1 cellular context compared by ENCODE assay signal in genomic region chr17:78138204-78139060, GRCh38.
TF ChIP-seq lines count a peak whose summit lies in the region.

No MANE protein-coding gene starts in this region.

TF ChIP-seq in HepG2, 621 proteins besides CTCF, POLR2A, EP300 and RAD21 (continues in another document):
- TF ChIP-seq ZNF136 (CRISPR knock-in tag; IDR thresholded peaks at IDR 0.05; ENCODE audit: low read depth) (no peak), TIGD3 (CRISPR knock-in tag; IDR thresholded peaks at IDR 0.05; ENCODE audit: borderline replicate concordance) (no peak), PLRG1 (conservative IDR thresholded peaks at IDR 0.05) (no peak), ATF1 (CRISPR knock-in tag; IDR thresholded peaks at IDR 0.05) (no peak), ZBTB7A (CRISPR knock-in tag; IDR thresholded peaks at IDR 0.05) (0 out of 2 replicates have a peak, but pooled peaks have one; percentile 27), FOXC1 (CRISPR knock-in tag; IDR thresholded peaks at IDR 0.05; ENCODE audit: borderline replicate concordance) (no peak), ZBTB14 (CRISPR knock-in tag; IDR thresholded peaks at IDR 0.05) (0 out of 2 replicates have a peak, but pooled peaks have one; percentile 22), ZNF567 (CRISPR knock-in tag; IDR thresholded peaks at IDR 0.05; ENCODE audit: borderline replicate concordance) (no peak), PCBP1 (IDR thresholded peaks at IDR 0.05; ENCODE audit: borderline replicate concordance, low read depth, low read length) (peak; percentile 21; the same call in 1 of the 2 replicates), HMG20A (CRISPR knock-in tag; IDR thresholded peaks at IDR 0.05; ENCODE audit: borderline replicate concordance) (no peak), AGO1 (IDR thresholded peaks at IDR 0.05; ENCODE audit: low read depth, low read length, poor library complexity, severe bottlenecking) (no peak), ZNF407 (CRISPR knock-in tag; IDR thresholded peaks at IDR 0.05; ENCODE audit: not compliant biosample characterization) (no peak), MTF1 (CRISPR knock-in tag; IDR thresholded peaks at IDR 0.05) (no peak), NR2F6 (IDR thresholded peaks at IDR 0.05) (no peak), NR2F6 (CRISPR knock-in tag; IDR thresholded peaks at IDR 0.05) (no peak), ATF5 (CRISPR knock-in tag; IDR thresholded peaks at IDR 0.05; ENCODE audit: low read depth) (no peak), MEIS2 (CRISPR knock-in tag; IDR thresholded peaks at IDR 0.05) (no peak), SUZ12 (IDR thresholded peaks at IDR 0.05; ENCODE audit: low read depth, low read length) (no peak), SRSF9 (IDR thresholded peaks at IDR 0.05; ENCODE audit: borderline replicate concordance, insufficient read depth, low read depth, low read length, poor library complexity, severe bottlenecking) (no peak), ZNF792 (CRISPR knock-in tag; IDR thresholded peaks at IDR 0.05) (0 out of 2 replicates have a peak, but pooled peaks have one; percentile 12), ZNF850 (CRISPR knock-in tag; conservative IDR thresholded peaks at IDR 0.05) (no peak), ZNF180 (CRISPR knock-in tag; IDR thresholded peaks at IDR 0.05; ENCODE audit: borderline replicate concordance, low read depth) (no peak), ZBTB37 (CRISPR knock-in tag; IDR thresholded peaks at IDR 0.05) (no peak), HNRNPL (IDR thresholded peaks at IDR 0.05; ENCODE audit: low read depth, low read length) (0 out of 2 replicates have a peak, but pooled peaks have one; percentile 18), BRD4 (CRISPR knock-in tag; IDR thresholded peaks at IDR 0.05) (0 out of 2 replicates have a peak, but pooled peaks have one; percentile 23), ZNF619 (CRISPR knock-in tag; IDR thresholded peaks at IDR 0.05) (0 out of 2 replicates have a peak, but pooled peaks have one; percentile 1), ZNF367 (CRISPR knock-in tag; IDR thresholded peaks at IDR 0.05; ENCODE audit: borderline replicate concordance) (no peak; the same call in 1 of the 2 replicates), MED13 (CRISPR knock-in tag; IDR thresholded peaks at IDR 0.05) (no peak; the same call in 1 of the 2 replicates), FUBP1 (CRISPR knock-in tag; IDR thresholded peaks at IDR 0.05; ENCODE audit: borderline replicate concordance) (no peak), ZC3H13 (CRISPR knock-in tag; IDR thresholded peaks at IDR 0.05) (0 out of 2 replicates have a peak, but pooled peaks have one; percentile 9), ZNF713 (CRISPR knock-in tag; IDR thresholded peaks at IDR 0.05) (0 out of 2 replicates have a peak, but pooled peaks have one; percentile 24), NR2F1 (CRISPR knock-in tag; IDR thresholded peaks at IDR 0.05) (no peak), ZNF350 (CRISPR knock-in tag; IDR thresholded peaks at IDR 0.05; ENCODE audit: borderline replicate concordance, low read depth) (0 out of 2 replicates have a peak, but pooled peaks have one; percentile 35), ZNF720 (CRISPR knock-in tag; IDR thresholded peaks at IDR 0.05) (0 out of 2 replicates have a peak, but pooled peaks have one; percentile 6), ZNF10 (CRISPR knock-in tag; IDR thresholded peaks at IDR 0.05; ENCODE audit: borderline replicate concordance, low read depth) (no peak), NR2F2 (IDR thresholded peaks at IDR 0.05; ENCODE audit: borderline replicate concordance, low read depth) (no peak), SRY (CRISPR knock-in tag; IDR thresholded peaks at IDR 0.05) (0 out of 2 replicates have a peak, but pooled peaks have one; percentile 5), SALL2 (CRISPR knock-in tag; IDR thresholded peaks at IDR 0.05) (0 out of 2 replicates have a peak, but pooled peaks have one; percentile 50), ZBTB42 (CRISPR knock-in tag; IDR thresholded peaks at IDR 0.05) (0 out of 2 replicates have a peak, but pooled peaks have one; percentile 45), HOMEZ (CRISPR knock-in tag; IDR thresholded peaks at IDR 0.05; ENCODE audit: low read depth) (no peak), EHMT2 (IDR thresholded peaks at IDR 0.05; ENCODE audit: borderline replicate concordance, low read depth, low read length) (no peak), ELK4 (CRISPR knock-in tag; IDR thresholded peaks at IDR 0.05; ENCODE audit: borderline replicate concordance) (no peak), EED (CRISPR knock-in tag; IDR thresholded peaks at IDR 0.05) (no peak), ZFP62 (CRISPR knock-in tag; IDR thresholded peaks at IDR 0.05) (no peak), POLR2AphosphoS5 (IDR thresholded peaks at IDR 0.05; ENCODE audit: low read depth, low read length) (no peak), MAX (IDR thresholded peaks at IDR 0.05) (no peak), ZNF34 (CRISPR knock-in tag; IDR thresholded peaks at IDR 0.05; ENCODE audit: borderline replicate concordance) (no peak), KAT8 (CRISPR knock-in tag; IDR thresholded peaks at IDR 0.05) (no peak), ARHGAP35 (CRISPR knock-in tag; IDR thresholded peaks at IDR 0.05; ENCODE audit: borderline replicate concordance) (no peak)
